Comparison of ENCODE assay signal across 10 cellular contexts in genomic region chr10:117609095-117609821, GRCh38.
DNase-seq lines count a peak whose midpoint lies in the region; ATAC-seq and TF ChIP-seq lines count a peak whose summit lies in the region.
"Had no signal": no experiment of that assay in that cellular context is flagged by ENCODE, and none has a peak within 500 bp of the region (broad histone marks: within the 10 kb centered on the region; RNA-seq: fewer than 3 reads in every experiment).

No MANE protein-coding gene starts in this region.

- no peak overlapping the region for H3K4me3 Mint-ChIP-seq in activated T-helper 17 cell treated with anti-CD3 and anti-CD28 coated beads, Interleukin-2, amount 50 U/mL, for 72 hours

- H3K4me3 ChIP-seq in SJSA1 (no peak overlapping the region), left ventricle myocardium inferior (no peak overlapping the region), skeletal muscle tissue (ENCODE audit: low read length in 3 of 3) (peak overlapping the region in 1 of 3 donors; percentile 31), transverse colon (no peak overlapping the region)

- peaks cover 29% of the 10 kb centered on the region for H3K27me3 Mint-ChIP-seq in activated T-helper 17 cell treated with anti-CD3 and anti-CD28 coated beads, Interleukin-2, amount 50 U/mL, for 72 hours

- DNase-seq in HCEC 1CT: peak; percentile 9
- peak; percentile 46 to 63 for DNase-seq in SJSA1 (ENCODE audit: low read depth in 1 of 2, low spot score in 2 of 2)
- DNase-seq in left ventricle myocardium inferior: peak; percentile 21
- no peak for DNase-seq in transverse colon
- no peak for DNase-seq in NCI-H524 treated with DMSO at 0.1 percent for 48 hours (lab: John Stamatoyannopoulos, UW)
- DNase-seq in NOMO-1 (lab: John Stamatoyannopoulos, UW; ENCODE audit: unreplicated experiment in 2 of 2): no peak
- DNase-seq: NCI-H345, retina had no signal

- no peaks in the 10 kb centered on the region for H3K9me3 Mint-ChIP-seq in activated T-helper 17 cell treated with anti-CD3 and anti-CD28 coated beads, Interleukin-2, amount 50 U/mL, for 72 hours

- peak overlapping the region in 1 of 3 donors; percentile 47 for H3K9ac ChIP-seq in skeletal muscle tissue (ENCODE audit: low read depth in 1 of 3, low read length in 3 of 3)

- TF ChIP-seq EP300 in transverse colon (IDR thresholded peaks at IDR 0.05; ENCODE audit: low read depth): no peak

- H3K27me3 ChIP-seq in SJSA1 (replicated peaks) (no peaks in the 10 kb centered on the region), left ventricle myocardium inferior (ENCODE audit: low read depth) (peaks cover 80% of the 10 kb centered on the region), skeletal muscle tissue (ENCODE audit: control insufficient read depth in 3 of 3, insufficient read depth in 3 of 3, low read length in 3 of 3) (no peaks in the 10 kb centered on the region), transverse colon (no peaks in the 10 kb centered on the region)

- intact Hi-C loops in left ventricle myocardium inferior (cut with micrococcal nuclease) (no loop called here), transverse colon (cut with DNase I; ENCODE audit: low total_unique reads) (no loop called here)

- in situ Hi-C loops in transverse colon (cut with MboI; ENCODE audit: low pct_ligation_motif_present in 1 of 4, low pct_unique_long_range_greater_than_20kb in 1 of 4, low sequenced_read_pairs in 3 of 4): no loop called here

- WGBS in transverse colon (ENCODE audit: low coverage in 1 of 2), 2 donors: 0 to 17% methylated on average over 1 to 5 of the region's 5 CpGs

- no peak for TF ChIP-seq POLR2A in transverse colon (IDR thresholded peaks at IDR 0.05)

- no peaks in the 10 kb centered on the region for H3K36me3 ChIP-seq in SJSA1
- no peaks in the 10 kb centered on the region for H3K36me3 ChIP-seq in left ventricle myocardium inferior
- no peaks in the 10 kb centered on the region for H3K36me3 ChIP-seq in skeletal muscle tissue (ENCODE audit: control insufficient read depth in 3 of 3, insufficient read depth in 3 of 3, low read length in 3 of 3)
- H3K36me3 ChIP-seq in transverse colon: no peaks in the 10 kb centered on the region

- TF ChIP-seq CTCF in left ventricle myocardium inferior (IDR thresholded peaks at IDR 0.05; ENCODE audit: borderline replicate concordance) (no peak), transverse colon (IDR thresholded peaks at IDR 0.05) (no peak)

- no peaks in the 10 kb centered on the region for H3K36me3 Mint-ChIP-seq in activated T-helper 17 cell treated with anti-CD3 and anti-CD28 coated beads, Interleukin-2, amount 50 U/mL, for 72 hours (ENCODE audit: low read depth)

- no peaks in the 10 kb centered on the region for H3K9me3 ChIP-seq in SJSA1 (replicated peaks)
- H3K9me3 ChIP-seq in left ventricle myocardium inferior (replicated peaks): no peaks in the 10 kb centered on the region
- no peaks in the 10 kb centered on the region for H3K9me3 ChIP-seq in skeletal muscle tissue (ENCODE audit: control insufficient read depth in 3 of 3, low read length in 3 of 3)
- H3K9me3 ChIP-seq in transverse colon: no peaks in the 10 kb centered on the region

- no peak for ATAC-seq in activated T-helper 17 cell treated with anti-CD3 and anti-CD28 coated beads, Interleukin-2, amount 50 U/mL, for 72 hours (replicated peaks)

- no peaks in the 10 kb centered on the region for H3K4me1 Mint-ChIP-seq in activated T-helper 17 cell treated with anti-CD3 and anti-CD28 coated beads, Interleukin-2, amount 50 U/mL, for 72 hours

- peak overlapping the region; percentile 59 for H3K27ac ChIP-seq in SJSA1
- peak overlapping the region; percentile 51 for H3K27ac ChIP-seq in left ventricle myocardium inferior (replicated peaks)
- peak overlapping the region; percentile 72 for H3K27ac ChIP-seq in skeletal muscle tissue (ENCODE audit: low read depth, low read length)
- H3K27ac ChIP-seq in transverse colon: no peak overlapping the region

- no peak overlapping the region for H3K27ac Mint-ChIP-seq in activated T-helper 17 cell treated with anti-CD3 and anti-CD28 coated beads, Interleukin-2, amount 50 U/mL, for 72 hours

- H3K4me1 ChIP-seq in SJSA1 (replicated peaks) (peaks cover 13% of the 10 kb centered on the region), left ventricle myocardium inferior (peaks cover 3% of the 10 kb centered on the region), skeletal muscle tissue (ENCODE audit: control insufficient read depth in 3 of 3, insufficient read depth in 3 of 3, low read length in 3 of 3) (peaks cover 0 to 5% (median 0%) of the 10 kb centered on the region in 3 donors), transverse colon (no peaks in the 10 kb centered on the region)

Comparison
In these comparisons a context has a peak if more than half of its experiments do, and no peak if none do; other contexts are left out.
1. DNase-seq: peak in HCEC 1CT (single experiment), SJSA1 (2 of 2) and left ventricle myocardium inferior (single experiment); none in transverse colon (single experiment), NCI-H524 treated with DMSO at 0.1 percent for 48 hours (single experiment) and NOMO-1 (0 of 2).
2. H3K27ac ChIP-seq: peak in SJSA1 (single experiment), left ventricle myocardium inferior (single experiment) and skeletal muscle tissue (single experiment); none in transverse colon (0 of 4).